ENCODE assay signal across 1 cellular context in the genomic region with DNA sequence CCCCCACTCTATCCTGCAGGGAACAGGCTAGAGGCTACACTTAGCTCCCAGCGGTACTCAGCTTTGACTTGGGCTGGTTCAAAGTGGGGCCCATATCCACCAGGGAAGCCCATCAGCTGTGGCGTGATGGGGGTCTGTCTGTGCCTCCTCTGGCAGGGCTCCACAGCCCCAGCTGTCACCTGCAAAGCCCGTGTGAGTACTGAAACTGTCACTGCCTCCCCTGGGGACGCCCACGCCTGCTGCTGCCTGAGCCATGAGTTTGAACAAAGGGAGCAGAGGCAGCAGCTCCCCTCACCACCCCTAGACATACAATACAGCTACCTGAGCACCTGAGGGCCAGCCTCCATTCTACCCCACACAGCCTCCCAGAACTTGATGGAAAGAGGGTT.
TF ChIP-seq lines count a peak whose summit lies in the region.

No MANE protein-coding gene starts in this region.

TF ChIP-seq in GM12878, 131 proteins besides CTCF, POLR2A, EP300 and RAD21 (continued from another document and continues in another):
- TF ChIP-seq, protein P1, sequence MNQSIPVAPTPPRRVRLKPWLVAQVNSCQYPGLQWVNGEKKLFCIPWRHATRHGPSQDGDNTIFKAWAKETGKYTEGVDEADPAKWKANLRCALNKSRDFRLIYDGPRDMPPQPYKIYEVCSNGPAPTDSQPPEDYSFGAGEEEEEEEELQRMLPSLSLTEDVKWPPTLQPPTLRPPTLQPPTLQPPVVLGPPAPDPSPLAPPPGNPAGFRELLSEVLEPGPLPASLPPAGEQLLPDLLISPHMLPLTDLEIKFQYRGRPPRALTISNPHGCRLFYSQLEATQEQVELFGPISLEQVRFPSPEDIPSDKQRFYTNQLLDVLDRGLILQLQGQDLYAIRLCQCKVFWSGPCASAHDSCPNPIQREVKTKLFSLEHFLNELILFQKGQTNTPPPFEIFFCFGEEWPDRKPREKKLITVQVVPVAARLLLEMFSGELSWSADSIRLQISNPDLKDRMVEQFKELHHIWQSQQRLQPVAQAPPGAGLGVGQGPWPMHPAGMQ (IDR thresholded peaks at IDR 0.05; ENCODE audit: borderline replicate concordance) = no peak
- TF ChIP-seq ZNF24 (IDR thresholded peaks at IDR 0.05) = no peak
- TF ChIP-seq SREBF2 (IDR thresholded peaks at IDR 0.05; ENCODE audit: low read length) = no peak
- peak; percentile 57; the same call in 1 of the 2 replicates for TF ChIP-seq ZNF687 (IDR thresholded peaks at IDR 0.05)
- TF ChIP-seq HCFC1 (IDR thresholded peaks at IDR 0.05; ENCODE audit: low read length) = no peak
- TF ChIP-seq CBFB (IDR thresholded peaks at IDR 0.05; ENCODE audit: low read depth) = no peak
- TF ChIP-seq HDAC2 (IDR thresholded peaks at IDR 0.05) = no peak
- 0 out of 2 replicates have a peak, but pooled peaks have one; percentile 29 for TF ChIP-seq SMAD5 (IDR thresholded peaks at IDR 0.05; ENCODE audit: low read depth)
- no peak for TF ChIP-seq SIN3A (IDR thresholded peaks at IDR 0.05; ENCODE audit: low read depth, low read length)
- TF ChIP-seq ATF2 (IDR thresholded peaks at IDR 0.05; ENCODE audit: low read length) = no peak
- peak; percentile 78 for TF ChIP-seq GATAD2B (conservative IDR thresholded peaks at IDR 0.05; ENCODE audit: low read depth)
- TF ChIP-seq RAD51 (IDR thresholded peaks at IDR 0.05) = no peak
- TF ChIP-seq, protein P2, sequence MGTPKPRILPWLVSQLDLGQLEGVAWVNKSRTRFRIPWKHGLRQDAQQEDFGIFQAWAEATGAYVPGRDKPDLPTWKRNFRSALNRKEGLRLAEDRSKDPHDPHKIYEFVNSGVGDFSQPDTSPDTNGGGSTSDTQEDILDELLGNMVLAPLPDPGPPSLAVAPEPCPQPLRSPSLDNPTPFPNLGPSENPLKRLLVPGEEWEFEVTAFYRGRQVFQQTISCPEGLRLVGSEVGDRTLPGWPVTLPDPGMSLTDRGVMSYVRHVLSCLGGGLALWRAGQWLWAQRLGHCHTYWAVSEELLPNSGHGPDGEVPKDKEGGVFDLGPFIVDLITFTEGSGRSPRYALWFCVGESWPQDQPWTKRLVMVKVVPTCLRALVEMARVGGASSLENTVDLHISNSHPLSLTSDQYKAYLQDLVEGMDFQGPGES (IDR thresholded peaks at IDR 0.05) = no peak
- peak; percentile 64; the same call in 1 of the 2 replicates for TF ChIP-seq YY1 (IDR thresholded peaks at IDR 0.05; ENCODE audit: low read depth, low read length)
- 0 out of 3 replicates have a peak, but pooled peaks have one; percentile 32 for TF ChIP-seq POU2F2 (IDR thresholded peaks at IDR 0.05; ENCODE audit: borderline replicate concordance, low read depth, low read length)
- TF ChIP-seq NFXL1 (IDR thresholded peaks at IDR 0.05; ENCODE audit: borderline replicate concordance) = no peak
- TF ChIP-seq TCF7 (IDR thresholded peaks at IDR 0.05; ENCODE audit: borderline replicate concordance) = no peak
- no peak; the same call in 1 of the 2 replicates for TF ChIP-seq NR2F1 (conservative IDR thresholded peaks at IDR 0.05)
- peak in 1 of 2 experiments; percentile 16; a peak in 2 of 4 replicates for TF ChIP-seq IKZF2 (IDR thresholded peaks at IDR 0.05)
- TF ChIP-seq RUNX3 (IDR thresholded peaks at IDR 0.05; ENCODE audit: low read length) = peak; percentile 16; the same call in 1 of the 2 replicates
- TF ChIP-seq, protein P3, sequence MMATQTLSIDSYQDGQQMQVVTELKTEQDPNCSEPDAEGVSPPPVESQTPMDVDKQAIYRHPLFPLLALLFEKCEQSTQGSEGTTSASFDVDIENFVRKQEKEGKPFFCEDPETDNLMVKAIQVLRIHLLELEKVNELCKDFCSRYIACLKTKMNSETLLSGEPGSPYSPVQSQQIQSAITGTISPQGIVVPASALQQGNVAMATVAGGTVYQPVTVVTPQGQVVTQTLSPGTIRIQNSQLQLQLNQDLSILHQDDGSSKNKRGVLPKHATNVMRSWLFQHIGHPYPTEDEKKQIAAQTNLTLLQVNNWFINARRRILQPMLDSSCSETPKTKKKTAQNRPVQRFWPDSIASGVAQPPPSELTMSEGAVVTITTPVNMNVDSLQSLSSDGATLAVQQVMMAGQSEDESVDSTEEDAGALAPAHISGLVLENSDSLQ (IDR thresholded peaks at IDR 0.05) = peak; percentile 75; the same call in 1 of the 2 replicates
- TF ChIP-seq NR2C1 (IDR thresholded peaks at IDR 0.05) = no peak
- no peak for TF ChIP-seq ZBED1 (IDR thresholded peaks at IDR 0.05; ENCODE audit: borderline replicate concordance)
- TF ChIP-seq BCL3 (IDR thresholded peaks at IDR 0.05; ENCODE audit: borderline replicate concordance, insufficient read depth, low read depth, low read length, poor library complexity, severe bottlenecking) = no peak
- TF ChIP-seq, protein P4, sequence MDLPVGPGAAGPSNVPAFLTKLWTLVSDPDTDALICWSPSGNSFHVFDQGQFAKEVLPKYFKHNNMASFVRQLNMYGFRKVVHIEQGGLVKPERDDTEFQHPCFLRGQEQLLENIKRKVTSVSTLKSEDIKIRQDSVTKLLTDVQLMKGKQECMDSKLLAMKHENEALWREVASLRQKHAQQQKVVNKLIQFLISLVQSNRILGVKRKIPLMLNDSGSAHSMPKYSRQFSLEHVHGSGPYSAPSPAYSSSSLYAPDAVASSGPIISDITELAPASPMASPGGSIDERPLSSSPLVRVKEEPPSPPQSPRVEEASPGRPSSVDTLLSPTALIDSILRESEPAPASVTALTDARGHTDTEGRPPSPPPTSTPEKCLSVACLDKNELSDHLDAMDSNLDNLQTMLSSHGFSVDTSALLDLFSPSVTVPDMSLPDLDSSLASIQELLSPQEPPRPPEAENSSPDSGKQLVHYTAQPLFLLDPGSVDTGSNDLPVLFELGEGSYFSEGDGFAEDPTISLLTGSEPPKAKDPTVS (IDR thresholded peaks at IDR 0.05; ENCODE audit: low read depth, low read length) = no peak
- TF ChIP-seq, protein P5, sequence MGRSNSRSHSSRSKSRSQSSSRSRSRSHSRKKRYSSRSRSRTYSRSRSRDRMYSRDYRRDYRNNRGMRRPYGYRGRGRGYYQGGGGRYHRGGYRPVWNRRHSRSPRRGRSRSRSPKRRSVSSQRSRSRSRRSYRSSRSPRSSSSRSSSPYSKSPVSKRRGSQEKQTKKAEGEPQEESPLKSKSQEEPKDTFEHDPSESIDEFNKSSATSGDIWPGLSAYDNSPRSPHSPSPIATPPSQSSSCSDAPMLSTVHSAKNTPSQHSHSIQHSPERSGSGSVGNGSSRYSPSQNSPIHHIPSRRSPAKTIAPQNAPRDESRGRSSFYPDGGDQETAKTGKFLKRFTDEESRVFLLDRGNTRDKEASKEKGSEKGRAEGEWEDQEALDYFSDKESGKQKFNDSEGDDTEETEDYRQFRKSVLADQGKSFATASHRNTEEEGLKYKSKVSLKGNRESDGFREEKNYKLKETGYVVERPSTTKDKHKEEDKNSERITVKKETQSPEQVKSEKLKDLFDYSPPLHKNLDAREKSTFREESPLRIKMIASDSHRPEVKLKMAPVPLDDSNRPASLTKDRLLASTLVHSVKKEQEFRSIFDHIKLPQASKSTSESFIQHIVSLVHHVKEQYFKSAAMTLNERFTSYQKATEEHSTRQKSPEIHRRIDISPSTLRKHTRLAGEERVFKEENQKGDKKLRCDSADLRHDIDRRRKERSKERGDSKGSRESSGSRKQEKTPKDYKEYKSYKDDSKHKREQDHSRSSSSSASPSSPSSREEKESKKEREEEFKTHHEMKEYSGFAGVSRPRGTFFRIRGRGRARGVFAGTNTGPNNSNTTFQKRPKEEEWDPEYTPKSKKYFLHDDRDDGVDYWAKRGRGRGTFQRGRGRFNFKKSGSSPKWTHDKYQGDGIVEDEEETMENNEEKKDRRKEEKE (IDR thresholded peaks at IDR 0.05) = no peak
- TF ChIP-seq GABPA (IDR thresholded peaks at IDR 0.05; ENCODE audit: low read depth) = no peak
- TF ChIP-seq ZNF384 (IDR thresholded peaks at IDR 0.05; ENCODE audit: borderline replicate concordance, low read depth, low read length) = no peak
- no peak for TF ChIP-seq CREB1 (IDR thresholded peaks at IDR 0.05; ENCODE audit: low read depth)
- TF ChIP-seq CBX3 (IDR thresholded peaks at IDR 0.05; ENCODE audit: borderline replicate concordance, low read depth) = no peak
- peak; percentile 49; the same call in 1 of the 2 replicates for TF ChIP-seq BCL11A (IDR thresholded peaks at IDR 0.05; ENCODE audit: low read depth, low read length)
- TF ChIP-seq KDM1A (IDR thresholded peaks at IDR 0.05; ENCODE audit: borderline replicate concordance) = no peak
- TF ChIP-seq JUNB (IDR thresholded peaks at IDR 0.05) = no peak; the same call in 1 of the 2 replicates
- no peak for TF ChIP-seq NFIC (IDR thresholded peaks at IDR 0.05; ENCODE audit: low read depth, low read length)
- TF ChIP-seq SUZ12 (IDR thresholded peaks at IDR 0.05; ENCODE audit: unreplicated experiment) = no peak
- no peak for TF ChIP-seq RFX5 (IDR thresholded peaks at IDR 0.05; ENCODE audit: low read depth, low read length)
- TF ChIP-seq, protein P6, sequence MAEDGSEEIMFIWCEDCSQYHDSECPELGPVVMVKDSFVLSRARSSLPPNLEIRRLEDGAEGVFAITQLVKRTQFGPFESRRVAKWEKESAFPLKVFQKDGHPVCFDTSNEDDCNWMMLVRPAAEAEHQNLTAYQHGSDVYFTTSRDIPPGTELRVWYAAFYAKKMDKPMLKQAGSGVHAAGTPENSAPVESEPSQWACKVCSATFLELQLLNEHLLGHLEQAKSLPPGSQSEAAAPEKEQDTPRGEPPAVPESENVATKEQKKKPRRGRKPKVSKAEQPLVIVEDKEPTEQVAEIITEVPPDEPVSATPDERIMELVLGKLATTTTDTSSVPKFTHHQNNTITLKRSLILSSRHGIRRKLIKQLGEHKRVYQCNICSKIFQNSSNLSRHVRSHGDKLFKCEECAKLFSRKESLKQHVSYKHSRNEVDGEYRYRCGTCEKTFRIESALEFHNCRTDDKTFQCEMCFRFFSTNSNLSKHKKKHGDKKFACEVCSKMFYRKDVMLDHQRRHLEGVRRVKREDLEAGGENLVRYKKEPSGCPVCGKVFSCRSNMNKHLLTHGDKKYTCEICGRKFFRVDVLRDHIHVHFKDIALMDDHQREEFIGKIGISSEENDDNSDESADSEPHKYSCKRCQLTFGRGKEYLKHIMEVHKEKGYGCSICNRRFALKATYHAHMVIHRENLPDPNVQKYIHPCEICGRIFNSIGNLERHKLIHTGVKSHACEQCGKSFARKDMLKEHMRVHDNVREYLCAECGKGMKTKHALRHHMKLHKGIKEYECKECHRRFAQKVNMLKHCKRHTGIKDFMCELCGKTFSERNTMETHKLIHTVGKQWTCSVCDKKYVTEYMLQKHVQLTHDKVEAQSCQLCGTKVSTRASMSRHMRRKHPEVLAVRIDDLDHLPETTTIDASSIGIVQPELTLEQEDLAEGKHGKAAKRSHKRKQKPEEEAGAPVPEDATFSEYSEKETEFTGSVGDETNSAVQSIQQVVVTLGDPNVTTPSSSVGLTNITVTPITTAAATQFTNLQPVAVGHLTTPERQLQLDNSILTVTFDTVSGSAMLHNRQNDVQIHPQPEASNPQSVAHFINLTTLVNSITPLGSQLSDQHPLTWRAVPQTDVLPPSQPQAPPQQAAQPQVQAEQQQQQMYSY (CRISPR knock-in tag; IDR thresholded peaks at IDR 0.05) = no peak
- no peak for TF ChIP-seq KAT2A (conservative IDR thresholded peaks at IDR 0.05; ENCODE audit: control insufficient read depth, low read depth, low read length)
- TF ChIP-seq MTA2 (IDR thresholded peaks at IDR 0.05; ENCODE audit: low read depth) = peak; percentile 41; the same call in 1 of the 2 replicates
- TF ChIP-seq MEF2B (IDR thresholded peaks at IDR 0.05; ENCODE audit: partially characterized antibody, poor library complexity, severe bottlenecking) = peak; percentile 94
- no peak for TF ChIP-seq SMAD1 (IDR thresholded peaks at IDR 0.05; ENCODE audit: low read depth, partially characterized antibody)
- no peak for TF ChIP-seq LARP7 (IDR thresholded peaks at IDR 0.05)
